ENCODE assay signal across 31 cellular contexts in the genomic region with DNA sequence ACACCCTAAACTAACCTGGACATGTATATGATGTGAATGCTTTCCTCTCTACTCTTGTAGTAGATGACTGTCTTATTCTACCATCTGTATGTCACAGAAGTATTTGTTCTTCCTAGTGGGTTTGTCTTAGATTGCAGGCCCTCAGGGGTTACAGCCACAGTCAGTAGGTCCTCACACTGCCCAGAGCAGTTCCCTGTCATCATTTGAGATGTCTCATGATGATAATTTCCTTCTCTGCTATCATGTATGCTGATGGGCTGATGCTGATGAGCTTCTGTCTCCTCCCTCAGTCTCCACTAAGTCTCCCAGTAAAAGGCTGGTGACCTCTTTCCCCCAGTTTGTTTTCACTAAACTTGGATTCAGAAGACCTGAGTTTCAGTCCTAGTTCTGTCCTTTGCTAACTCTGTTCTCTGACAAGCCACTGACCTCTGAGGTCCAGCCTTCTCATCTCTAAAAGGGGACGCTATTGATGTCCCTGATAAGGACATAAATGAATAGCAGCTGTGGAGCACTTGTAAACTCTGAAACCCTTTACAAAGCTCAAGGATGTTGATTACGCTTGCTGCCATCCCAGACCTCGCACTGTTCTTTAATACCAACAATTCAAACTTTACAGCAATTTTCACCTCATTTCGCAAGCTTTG. TPM values are rescaled to one million over a fixed set of nuclear protein-coding genes. Genes with fewer than 3 reads are reported as not detected.
A peak's percentile ranks its signal among the peaks of the same experiment; 100 is the strongest.
DNase-seq lines count a peak whose midpoint lies in the region; ATAC-seq, FAIRE-seq and TF ChIP-seq lines count a peak whose summit lies in the region.
"Had no signal": no experiment of that assay in that cellular context is flagged by ENCODE, and none has a peak within 500 bp of the region (broad histone marks: within the 10 kb centered on the region; RNA-seq: fewer than 3 reads in every experiment).

No MANE protein-coding gene starts in this region.

- no peak for TF ChIP-seq CTCF in CD4-positive, alpha-beta T cell (IDR thresholded peaks at IDR 0.05)
- TF ChIP-seq CTCF in GM23338 (conservative IDR thresholded peaks at IDR 0.05; ENCODE audit: low read depth in 2 of 2) = no peak

- H3K9me2 ChIP-seq in GM23338 (ENCODE audit: insufficient read depth) = no peaks in the 10 kb centered on the region

- H3K4me1 Mint-ChIP-seq in CD4-positive, alpha-beta T cell (ENCODE audit: low read depth) = peaks cover 31% of the 10 kb centered on the region
- peaks cover 51% of the 10 kb centered on the region for H3K4me1 Mint-ChIP-seq in GM23338
- peaks cover 29% of the 10 kb centered on the region for H3K4me1 Mint-ChIP-seq in central memory CD8-positive, alpha-beta T cell
- H3K4me1 Mint-ChIP-seq in naive thymus-derived CD8-positive, alpha-beta T cell = peaks cover 13 to 35% (median 27%) of the 10 kb centered on the region in 4 donors

- H3K27me3 Mint-ChIP-seq in CD4-positive, alpha-beta T cell = no peaks in the 10 kb centered on the region
- H3K27me3 Mint-ChIP-seq in GM23338 (ENCODE audit: insufficient read depth, low read depth, poor library complexity) = peaks cover 13% of the 10 kb centered on the region
- no peaks in the 10 kb centered on the region for H3K27me3 Mint-ChIP-seq in central memory CD8-positive, alpha-beta T cell
- no peaks in the 10 kb centered on the region for H3K27me3 Mint-ChIP-seq in naive thymus-derived CD8-positive, alpha-beta T cell

- no peak for DNase-seq in CD4-positive, alpha-beta T cell
- DNase-seq in GM23338 (ENCODE audit: low spot score) (no peak), amygdala (lab: John Stamatoyannopoulos, UW) (no peak), dermis blood vessel endothelial cell (no peak), HTR-8/SVneo (ENCODE audit: insufficient read length, low spot score) (no peak)
- DNase-seq in central memory CD8-positive, alpha-beta T cell (ENCODE audit: low spot score in 2 of 2) = no peak
- DNase-seq in naive thymus-derived CD8-positive, alpha-beta T cell = no peak
- DNase-seq: Caco-2; DND-41; hippocampal formation; KG1; lower lobe of right lung; MV-4-11; NCI-H1694 treated with DMSO at 0.1 percent for 48 hours; NCI-H226; NCI-H774; OCI-M1; pancreas; Right ventricle myocardium superior; stimulated activated naive CD4-positive, alpha-beta T cell treated with Interleukin-2 at 50 U/mL for 16 hours had no signal

- no peak overlapping the region for H3K27ac ChIP-seq in CD4-positive, alpha-beta T cell (ENCODE audit: low read depth, low read length)
- H3K27ac ChIP-seq in GM23338 (ENCODE audit: low read depth) = no peak overlapping the region
- H3K27ac ChIP-seq: breast epithelium, lower lobe of right lung, pancreas, tibial nerve, VCaP had no signal

- H3K27ac Mint-ChIP-seq in CD4-positive, alpha-beta T cell = peak overlapping the region; percentile 90
- no peak overlapping the region for H3K27ac Mint-ChIP-seq in GM23338
- H3K27ac Mint-ChIP-seq in central memory CD8-positive, alpha-beta T cell (ENCODE audit: low read depth) = peak overlapping the region; percentile 4
- H3K27ac Mint-ChIP-seq in naive thymus-derived CD8-positive, alpha-beta T cell = peak overlapping the region; percentile 4 to 64 (median 32)
- H3K27ac Mint-ChIP-seq: T-helper 1 cell treated with Interleukin-12 subunit alpha and Interleukin-12 subunit beta and Interleukin-4 antibody, amounts not matched to agents 30 μg/mL and 1 μg/mL, for 36 hours had no signal

- 0 out of 2 replicates have a peak overlapping the region, but pooled peaks have one; percentile 83 for H3K4me2 ChIP-seq in GM23338

- intact Hi-C loops in CD4-positive, alpha-beta T cell (cut with DNase I, micrococcal nuclease) = no loop called here

- no peak for FAIRE-seq in HTR-8/SVneo (lab: Jason Lieb, UNC)
- FAIRE-seq: GM12892, islet of Langerhans, pancreas had no signal

- H3K9me3 Mint-ChIP-seq in CD4-positive, alpha-beta T cell = no peaks in the 10 kb centered on the region
- no peaks in the 10 kb centered on the region for H3K9me3 Mint-ChIP-seq in GM23338
- no peaks in the 10 kb centered on the region for H3K9me3 Mint-ChIP-seq in central memory CD8-positive, alpha-beta T cell
- no peaks in the 10 kb centered on the region for H3K9me3 Mint-ChIP-seq in naive thymus-derived CD8-positive, alpha-beta T cell
- H3K9me3 Mint-ChIP-seq: T-helper 1 cell treated with Interleukin-12 subunit alpha and Interleukin-12 subunit beta and Interleukin-4 antibody, amounts not matched to agents 30 μg/mL and 1 μg/mL, for 36 hours had no signal

- ATAC-seq in CD4-positive, alpha-beta T cell (ENCODE audit: poor library complexity) = no peak
- ATAC-seq in GM23338 = no peak
- ATAC-seq in central memory CD8-positive, alpha-beta T cell (replicated peaks; ENCODE audit: extremely low read depth, poor library complexity, severe bottlenecking) = no peak
- ATAC-seq in naive thymus-derived CD8-positive, alpha-beta T cell = no peak
- ATAC-seq: lower lobe of right lung, pancreas, sciatic nerve had no signal

- POLR2A ChIA-PET in CD4-positive, alpha-beta T cell (lab: Charles Lee) = no interaction called here
- POLR2A ChIA-PET in naive thymus-derived CD8-positive, alpha-beta T cell (lab: Charles Lee) = no interaction called here

- CTCF ChIA-PET in CD4-positive, alpha-beta T cell (lab: Charles Lee) = interaction anchor here (1.8 kb wide), 1 partner anchor 51 kb away, joined by 8 read pairs; no protein-coding TSS in a partner anchor

- no peaks in the 10 kb centered on the region for H3K36me3 ChIP-seq in GM23338 (ENCODE audit: insufficient read depth)
- H3K36me3 ChIP-seq: breast epithelium, lower lobe of right lung, pancreas, tibial nerve had no signal

- H3K79me2 ChIP-seq in GM23338 (replicated peaks; ENCODE audit: insufficient read depth) = peaks cover 15% of the 10 kb centered on the region

- H2AFZ ChIP-seq in GM23338 = no peak overlapping the region

- no peaks in the 10 kb centered on the region for H3K9me3 ChIP-seq in CD4-positive, alpha-beta T cell (ENCODE audit: control insufficient read depth, low read length)
- H3K9me3 ChIP-seq: breast epithelium, Caco-2, lower lobe of right lung, pancreas, tibial nerve had no signal

- H3K4me3 ChIP-seq in GM23338 = no peak overlapping the region
- H3K4me3 ChIP-seq: breast epithelium, lower lobe of right lung, pancreas, tibial nerve had no signal

- H3K4me1 ChIP-seq in GM23338 (ENCODE audit: insufficient read depth) = peaks cover 48% of the 10 kb centered on the region

- H3F3A ChIP-seq in GM23338 (replicated peaks; ENCODE audit: low read depth) = peaks cover 5% of the 10 kb centered on the region; the same call in 1 of the 2 replicates

- no peak overlapping the region for H3K4me3 Mint-ChIP-seq in CD4-positive, alpha-beta T cell
- H3K4me3 Mint-ChIP-seq in GM23338 = no peak overlapping the region
- no peak overlapping the region for H3K4me3 Mint-ChIP-seq in central memory CD8-positive, alpha-beta T cell
- no peak overlapping the region for H3K4me3 Mint-ChIP-seq in naive thymus-derived CD8-positive, alpha-beta T cell
- H3K4me3 Mint-ChIP-seq: T-helper 1 cell treated with Interleukin-12 subunit alpha and Interleukin-12 subunit beta and Interleukin-4 antibody, amounts not matched to agents 30 μg/mL and 1 μg/mL, for 36 hours had no signal

- H3K27me3 ChIP-seq in CD4-positive, alpha-beta T cell (ENCODE audit: control insufficient read depth, insufficient read depth, low read length) = no peaks in the 10 kb centered on the region
- H3K27me3 ChIP-seq in GM23338 (ENCODE audit: insufficient read depth) = peaks cover 9% of the 10 kb centered on the region; the same call in 1 of the 2 replicates
- H3K27me3 ChIP-seq: breast epithelium, pancreas, tibial nerve had no signal

- peaks cover 13% of the 10 kb centered on the region for H3K36me3 Mint-ChIP-seq in CD4-positive, alpha-beta T cell (ENCODE audit: low read depth)
- peaks cover 2% of the 10 kb centered on the region; the same call in 1 of the 3 replicates for H3K36me3 Mint-ChIP-seq in GM23338 (ENCODE audit: low read depth)
- peaks cover 15% of the 10 kb centered on the region for H3K36me3 Mint-ChIP-seq in central memory CD8-positive, alpha-beta T cell (ENCODE audit: insufficient read depth)
- peaks cover 0 to 2% (median 0%) of the 10 kb centered on the region in 3 donors for H3K36me3 Mint-ChIP-seq in naive thymus-derived CD8-positive, alpha-beta T cell

- peaks cover 13% of the 10 kb centered on the region for H4K20me1 ChIP-seq in GM23338 (replicated peaks; ENCODE audit: insufficient read depth)

TF ChIP-seq in GM23338, 12 proteins besides CTCF, POLR2A, EP300 and RAD21:
- no peak for TF ChIP-seq NANOG (IDR thresholded peaks at IDR 0.05; ENCODE audit: borderline replicate concordance)

RNA-seq across cellular contexts. Expression of a gene that starts 3.1 kb away (rescaled TPM):
- 100 to 1,000 TPM; 115 to 117 TPM for total RNA-seq in CD4-positive, alpha-beta T cell
- 11.9 and 19.6 TPM in 2 replicates for total RNA-seq in GM23338 (2014; rRNA removed; shearing (Covaris generic))
- 7.6 and 8.1 TPM in 2 replicates for polyA plus RNA-seq in GM23338 (2016; fragmentation: Nextera tagmentation; extraction: Ambion mirVana)
- 10 to 100 TPM; 26.6 to 29.8 TPM for total RNA-seq in naive thymus-derived CD8-positive, alpha-beta T cell
- polyA plus RNA-seq in naive thymus-derived CD8-positive, alpha-beta T cell = 10 to 100 TPM in 1 of 3 donors, 1 to 10 TPM in 2; 3.5 to 16.4 (median 7.0) TPM
- 17.2 and 19.1 TPM in 2 replicates for total RNA-seq in dermis blood vessel endothelial cell

RNA-seq across cellular contexts. Expression of a gene that starts 41.7 kb away (rescaled TPM):
- total RNA-seq in CD4-positive, alpha-beta T cell = not detected
- not detected in 2 replicates for total RNA-seq in GM23338 (2014; rRNA removed; shearing (Covaris generic))
- not detected in 2 replicates for polyA plus RNA-seq in GM23338 (2016; fragmentation: Nextera tagmentation; extraction: Ambion mirVana)
- total RNA-seq in naive thymus-derived CD8-positive, alpha-beta T cell = not detected
- polyA plus RNA-seq in naive thymus-derived CD8-positive, alpha-beta T cell = not detected
- total RNA-seq in dermis blood vessel endothelial cell = not detected in 2 replicates
- total RNA-seq: activated CD8-positive, alpha-beta memory T cell treated with anti-CD3 and anti-CD28 coated beads for 36 hours; breast epithelium; Caco-2; fibroblast of villous mesenchyme; H4; lower lobe of right lung; pancreas; Right ventricle myocardium superior; sciatic nerve; tibial nerve had no signal
- polyA plus RNA-seq: adipose tissue had no signal
